ENCODE assay signal across 8 cellular contexts in the genomic region with DNA sequence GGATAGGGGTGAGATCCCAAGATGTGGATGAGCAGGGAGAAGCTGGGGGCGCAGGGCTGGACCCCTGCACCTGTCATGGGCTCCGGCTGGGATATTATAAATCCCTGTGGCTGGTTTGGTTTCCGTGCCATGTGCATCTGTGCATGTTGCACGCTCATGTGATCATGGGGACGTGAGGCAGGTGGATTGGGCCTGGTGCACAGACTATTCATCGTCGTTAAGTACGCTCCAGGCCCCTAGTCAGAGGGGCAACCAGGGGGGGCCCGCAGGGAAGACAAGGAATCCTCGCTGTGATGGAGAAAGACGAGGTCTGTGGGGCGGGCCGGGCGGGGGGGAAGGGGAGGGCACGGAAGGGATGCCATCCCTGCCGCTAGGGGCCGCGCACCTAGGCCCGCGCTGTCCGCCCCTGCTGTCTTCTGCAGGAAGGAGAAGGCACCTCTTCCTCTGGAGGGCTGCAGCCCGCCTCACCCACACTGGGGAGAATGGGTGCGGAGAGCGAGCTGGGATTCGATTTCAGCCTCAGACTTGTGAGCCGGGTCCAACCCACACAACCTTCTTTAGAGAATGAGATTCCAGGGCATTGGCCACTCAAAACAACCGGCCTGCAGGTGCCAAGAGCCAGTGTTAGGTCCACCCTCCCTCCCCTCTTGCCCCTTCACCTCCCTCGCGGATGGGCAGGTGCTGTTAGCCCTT. TPM values are rescaled to one million over a fixed set of nuclear protein-coding genes. Genes with fewer than 3 reads are reported as not detected.
DNase-seq lines count a peak whose midpoint lies in the region; TF ChIP-seq lines count a peak whose summit lies in the region.

No MANE protein-coding gene starts in this region.

- H3K4me1 ChIP-seq in A673 (ENCODE audit: insufficient read depth, low read length, poor library complexity, severe bottlenecking) (peaks cover 9% of the 10 kb centered on the region), suprapubic skin (peaks cover 25% of the 10 kb centered on the region), adrenal gland (replicated peaks in 1 of 2) (peaks cover 20 to 27% of the 10 kb centered on the region in 2 donors)

- CTCF ChIA-PET in A673 (lab: Charles Lee) = no interaction called here

- peak overlapping the region; percentile 34 for H3K4me3 ChIP-seq in A673 (ENCODE audit: low read depth, low read length, poor library complexity, severe bottlenecking)
- peak overlapping the region; percentile 57 for H3K4me3 ChIP-seq in iPS-11a (ENCODE audit: low read depth, low read length)
- H3K4me3 ChIP-seq in suprapubic skin = peak overlapping the region; percentile 88
- H3K4me3 ChIP-seq in adrenal gland = peak overlapping the region in 1 of 4 donors; percentile 61

- H3K27me3 ChIP-seq in A673 (replicated peaks; ENCODE audit: insufficient read depth, low read depth, low read length, poor library complexity) (no peaks in the 10 kb centered on the region), suprapubic skin (no peaks in the 10 kb centered on the region), adrenal gland (no peaks in the 10 kb centered on the region)

- no peaks in the 10 kb centered on the region; the same call in 1 of the 2 replicates for H3K27me3 Mint-ChIP-seq in HFFc6 (ENCODE audit: insufficient read depth)
- no peaks in the 10 kb centered on the region for H3K27me3 Mint-ChIP-seq in activated T-helper 1 cell treated with anti-CD3 and anti-CD28 coated beads, Interleukin-12 subunit alpha, Interleukin-12 subunit beta, Interleukin-2, Interleukin-4 antibody, amounts not matched to agents 30 ng/mL and 10 ng/mL and 1 ng/mL, durations not matched to agents 14 hours and 24 hours and 36 hours (ENCODE audit: insufficient read depth)

- no peak for TF ChIP-seq CTCF in A673 (conservative IDR thresholded peaks at IDR 0.05; ENCODE audit: low read depth, low read length)
- TF ChIP-seq CTCF in HFFc6 (IDR thresholded peaks at IDR 0.05) = peak; percentile 56
- TF ChIP-seq CTCF in suprapubic skin (IDR thresholded peaks at IDR 0.05) = no peak
- TF ChIP-seq CTCF in adrenal gland (IDR thresholded peaks at IDR 0.05) = no peak

- peaks cover 21% of the 10 kb centered on the region for H3K4me1 Mint-ChIP-seq in HFFc6 (ENCODE audit: low read depth)
- peaks cover 26% of the 10 kb centered on the region for H3K4me1 Mint-ChIP-seq in activated T-helper 1 cell treated with anti-CD3 and anti-CD28 coated beads, Interleukin-12 subunit alpha, Interleukin-12 subunit beta, Interleukin-2, Interleukin-4 antibody, amounts not matched to agents 30 ng/mL and 10 ng/mL and 1 ng/mL, durations not matched to agents 14 hours and 24 hours and 36 hours (ENCODE audit: low read depth)

- POLR2A ChIA-PET in A673 (lab: Charles Lee; ENCODE audit: low non-redundant PET) = no interaction called here

- H3K9me3 Mint-ChIP-seq in HFFc6 = no peaks in the 10 kb centered on the region
- no peaks in the 10 kb centered on the region for H3K9me3 Mint-ChIP-seq in activated T-helper 1 cell treated with anti-CD3 and anti-CD28 coated beads, Interleukin-12 subunit alpha, Interleukin-12 subunit beta, Interleukin-2, Interleukin-4 antibody, amounts not matched to agents 30 ng/mL and 10 ng/mL and 1 ng/mL, durations not matched to agents 14 hours and 24 hours and 36 hours

- H3K4me3 Mint-ChIP-seq in HFFc6 = peak overlapping the region; percentile 92
- H3K4me3 Mint-ChIP-seq in activated T-helper 1 cell treated with anti-CD3 and anti-CD28 coated beads, Interleukin-12 subunit alpha, Interleukin-12 subunit beta, Interleukin-2, Interleukin-4 antibody, amounts not matched to agents 30 ng/mL and 10 ng/mL and 1 ng/mL, durations not matched to agents 14 hours and 24 hours and 36 hours = peak overlapping the region; percentile 99

- no TSS peak for BruUV-seq in A673 (replicated peaks; lab: Mats Ljungman, UMichigan)

- TF ChIP-seq EP300 in suprapubic skin (IDR thresholded peaks at IDR 0.05) = no peak

- intact Hi-C loops in A673 (cut with micrococcal nuclease; ENCODE audit: unreplicated experiment) (no loop called here), adrenal gland (cut with DNase I) (no loop called here)
- intact Hi-C loops in activated T-helper 1 cell treated with anti-CD3 and anti-CD28 coated beads, Interleukin-12 subunit alpha, Interleukin-12 subunit beta, Interleukin-2, Interleukin-4 antibody, amounts not matched to agents 30 ng/mL and 10 ng/mL and 1 ng/mL, durations not matched to agents 14 hours and 24 hours and 36 hours (cut with micrococcal nuclease) = loop anchor here (5.0 to 10.0 kb wide), 9 partner anchors 36 to 1714 kb away; partner anchors contain the start of genes CC2D1B, IFT25, LRRC42 and OSBPL9

- 76% methylated on average over 14 of the region's 29 CpGs for WGBS in suprapubic skin
- WGBS in adrenal gland, 4 donors = 58 to 77% (median 70%) methylated on average over 13 to 29 of the region's 29 CpGs

- H3K27ac ChIP-seq in A673 (ENCODE audit: low read depth, low read length, poor library complexity, severe bottlenecking) (no peak overlapping the region), suprapubic skin (no peak overlapping the region), adrenal gland (no peak overlapping the region)

- no peaks in the 10 kb centered on the region for H3K36me3 ChIP-seq in A673 (ENCODE audit: insufficient read depth, low read length, poor library complexity, severe bottlenecking)
- H3K36me3 ChIP-seq in suprapubic skin = no peaks in the 10 kb centered on the region
- no peaks in the 10 kb centered on the region for H3K36me3 ChIP-seq in adrenal gland (replicated peaks in 1 of 2)

- peak overlapping the region; percentile 86; the same call in 1 of the 2 replicates for H3K27ac Mint-ChIP-seq in HFFc6
- H3K27ac Mint-ChIP-seq in activated T-helper 1 cell treated with anti-CD3 and anti-CD28 coated beads, Interleukin-12 subunit alpha, Interleukin-12 subunit beta, Interleukin-2, Interleukin-4 antibody, amounts not matched to agents 30 ng/mL and 10 ng/mL and 1 ng/mL, durations not matched to agents 14 hours and 24 hours and 36 hours = peak overlapping the region; percentile 99

- H3K9me3 ChIP-seq in A673 (ENCODE audit: low read depth, low read length, poor library complexity, severe bottlenecking) = no peaks in the 10 kb centered on the region
- no peaks in the 10 kb centered on the region for H3K9me3 ChIP-seq in suprapubic skin
- no peaks in the 10 kb centered on the region for H3K9me3 ChIP-seq in adrenal gland (replicated peaks in 1 of 3)

- no peak for DNase-seq in A673 (ENCODE audit: low spot score)
- no peak for DNase-seq in HFFc6
- peak; percentile 4 for DNase-seq in activated T-helper 1 cell treated with anti-CD3 and anti-CD28 coated beads, Interleukin-12 subunit alpha, Interleukin-12 subunit beta, Interleukin-2, Interleukin-4 antibody, amounts not matched to agents 30 ng/mL and 10 ng/mL and 1 ng/mL, durations not matched to agents 14 hours and 24 hours and 36 hours (ENCODE audit: low spot score)
- DNase-seq in suprapubic skin (ENCODE audit: low spot score in 2 of 2) = peak in 1 of 2 donors; percentile 51
- no peak for DNase-seq in NCI-H128 (lab: John Stamatoyannopoulos, UW; ENCODE audit: unreplicated experiment)
- DNase-seq in GM19238 (ENCODE audit: insufficient read length, low spot score) = no peak
- no peak for DNase-seq in adrenal gland

- H3K36me3 Mint-ChIP-seq in HFFc6 (ENCODE audit: low read depth) = peaks cover 6% of the 10 kb centered on the region; the same call in 1 of the 2 replicates
- peaks cover 22% of the 10 kb centered on the region for H3K36me3 Mint-ChIP-seq in activated T-helper 1 cell treated with anti-CD3 and anti-CD28 coated beads, Interleukin-12 subunit alpha, Interleukin-12 subunit beta, Interleukin-2, Interleukin-4 antibody, amounts not matched to agents 30 ng/mL and 10 ng/mL and 1 ng/mL, durations not matched to agents 14 hours and 24 hours and 36 hours (ENCODE audit: low read depth)

- TF ChIP-seq POLR2A in suprapubic skin (IDR thresholded peaks at IDR 0.05) (no peak), adrenal gland (IDR thresholded peaks at IDR 0.05) (no peak)

RNA-seq across cellular contexts. Expression of gene LRP8, which starts 0.8 kb away (rescaled TPM):
- total RNA-seq in A673 (2021) (24.6 and 24.7 TPM in 2 replicates), suprapubic skin (10 to 100 TPM in 1 of 4 donors, 1 to 10 TPM in 3; 2.8 to 11.8 (median 4.1) TPM), adrenal gland (1 to 10 TPM in 7 of 8 donors, under 1 TPM in 1; 0.66 to 7.0 (median 2.7) TPM)
- 10 to 100 TPM in 5 of 6 experiments, 1 to 10 TPM in 1; 7.2 to 14.9 (median 13.0) TPM for total RNA-seq in HFFc6 (2021; fragmentation: NEBNext Ultra II Directional; extraction: Animal tissue kit (Norgen Biotek cat#: 25700))
- 78.8 and 87.4 TPM in 2 replicates for total RNA-seq in activated T-helper 1 cell treated with anti-CD3 and anti-CD28 coated beads, Interleukin-12 subunit alpha, Interleukin-12 subunit beta, Interleukin-2, Interleukin-4 antibody, amounts not matched to agents 30 ng/mL and 10 ng/mL and 1 ng/mL, durations not matched to agents 14 hours and 24 hours and 36 hours
- 1 to 10 TPM in 1 of 3 donors, under 1 TPM in 2; 0.64 to 7.6 (median 0.72) TPM for polyA plus RNA-seq in adrenal gland
